ENCODE assay signal across 22 cellular contexts in genomic region chr6:42322676-42323075, GRCh38.
DNase-seq lines count a peak whose midpoint lies in the region; ATAC-seq, FAIRE-seq and TF ChIP-seq lines count a peak whose summit lies in the region.
"Had no signal": no experiment of that assay in that cellular context is flagged by ENCODE, and none has a peak within 500 bp of the region (broad histone marks: within the 10 kb centered on the region; RNA-seq: fewer than 3 reads in every experiment).

No MANE protein-coding gene starts in this region.

- H3K9me2 ChIP-seq in SK-N-SH (no peaks in the 10 kb centered on the region), PC-3 (replicated peaks; ENCODE audit: low read length) (no peaks in the 10 kb centered on the region)

- no peak overlapping the region for H3K4me3 ChIP-seq in SK-N-SH (ENCODE audit: low read depth in 2 of 2, low read length in 1 of 2)
- H3K4me3 ChIP-seq in PC-3 (ENCODE audit: low read length): no peak overlapping the region
- no peak overlapping the region for H3K4me3 ChIP-seq in osteoblast (ENCODE audit: insufficient read depth, low read length)
- H3K4me3 ChIP-seq: BLaER1 treated with 17β-estradiol and CSF1 and Interleukin-3, amounts not matched to agents 10 nM and 100 nM; esophagus squamous epithelium; skin epidermis; suprapubic skin had no signal

- DNase-seq in SK-N-SH (no peak), PC-3 (no peak), foreskin keratinocyte (no peak), urothelium cell line (ENCODE audit: low spot score) (no peak), osteoblast (ENCODE audit: insufficient read length, low spot score, missing footprints) (no peak), DMS 273 (lab: John Stamatoyannopoulos, UW; ENCODE audit: unreplicated experiment) (no peak)
- DNase-seq: activated CD4-positive, alpha-beta T cell treated with anti-CD3 and anti-CD28 coated beads, Interleukin-2, amount 10 ng/mL, durations not matched to agents 7 days and 5 days; activated CD8-positive, alpha-beta memory T cell treated with anti-CD3 and anti-CD28 coated beads, Interleukin-2, amount 50 U/mL, for 48 hours; amygdala; effector CD4-positive, alpha-beta T cell; esophagus squamous epithelium; Kasumi-1; naive B cell; NCI-H1436 treated with DMSO at 0.1 percent for 48 hours; NCI-H2171; NCI-H748 treated with DMSO at 0.1 percent for 48 hours had no signal

- no peaks in the 10 kb centered on the region for H3K4me1 ChIP-seq in SK-N-SH (ENCODE audit: control insufficient read depth in 1 of 2, insufficient read depth in 2 of 2, low read depth in 1 of 2, low read length in 1 of 2)
- H3K4me1 ChIP-seq in PC-3 (ENCODE audit: insufficient read depth, low read length): peaks cover 50% of the 10 kb centered on the region
- H3K4me1 ChIP-seq in foreskin keratinocyte: peaks cover 42% of the 10 kb centered on the region
- H3K4me1 ChIP-seq in osteoblast (ENCODE audit: insufficient read depth, low read length): no peaks in the 10 kb centered on the region

- ATAC-seq in SK-N-SH treated with all-trans-retinoic acid at 6 μM for 48 hours (no peak), PC-3 (no peak), foreskin keratinocyte (no peak), HG03139 (IDR thresholded peaks at IDR 0.05; ENCODE audit: unreplicated experiment) (no peak)

- no peak for FAIRE-seq in urothelium cell line (lab: Jason Lieb, UNC)
- FAIRE-seq: RCC 7860 had no signal

- intact Hi-C loops in PC-3 (cut with micrococcal nuclease): no loop called here

- CTCF ChIA-PET in SK-N-SH (lab: Yijun Ruan, JAX): no interaction called here
- CTCF ChIA-PET in PC-3 (lab: Charles Lee): no interaction called here

- TF ChIP-seq CTCF in SK-N-SH (IDR thresholded peaks at IDR 0.05) (peak; percentile 17; the same call in 1 of the 2 replicates), PC-3 (conservative IDR thresholded peaks at IDR 0.05; ENCODE audit: low read depth, low read length) (peak; percentile 41; the same call in 1 of the 2 replicates), foreskin keratinocyte (conservative IDR thresholded peaks at IDR 0.05) (peak; percentile 9), osteoblast (IDR thresholded peaks at IDR 0.05; ENCODE audit: extremely low read depth, low read depth, low read length) (no peak)

- no peak for TF ChIP-seq EP300 in SK-N-SH (IDR thresholded peaks at IDR 0.05; ENCODE audit: borderline replicate concordance in 1 of 2, low read depth in 1 of 2, low read length in 1 of 2)

- H3K27me3 ChIP-seq in SK-N-SH (ENCODE audit: insufficient read depth) (no peaks in the 10 kb centered on the region), PC-3 (ENCODE audit: low read length) (no peaks in the 10 kb centered on the region), foreskin keratinocyte (no peaks in the 10 kb centered on the region), osteoblast (ENCODE audit: insufficient read depth, low read length) (no peaks in the 10 kb centered on the region)
- H3K27me3 ChIP-seq: BLaER1 treated with 17β-estradiol and CSF1 and Interleukin-3, amounts not matched to agents 10 nM and 100 nM; esophagus squamous epithelium; suprapubic skin had no signal

- H3K9ac ChIP-seq in SK-N-SH: no peak overlapping the region
- no peak overlapping the region for H3K9ac ChIP-seq in PC-3 (ENCODE audit: low read length)
- H3K9ac ChIP-seq: BLaER1 treated with 17β-estradiol and CSF1 and Interleukin-3, amounts not matched to agents 10 nM and 100 nM had no signal

- no peak overlapping the region for H3K27ac ChIP-seq in SK-N-SH (ENCODE audit: low read depth in 2 of 2, low read length in 1 of 2)
- no peak overlapping the region for H3K27ac ChIP-seq in PC-3 (ENCODE audit: low read length)
- no peak overlapping the region for H3K27ac ChIP-seq in foreskin keratinocyte
- H3K27ac ChIP-seq in osteoblast (ENCODE audit: low read depth, low read length): no peak overlapping the region
- H3K27ac ChIP-seq: BLaER1 treated with 17β-estradiol and CSF1 and Interleukin-3, amounts not matched to agents 10 nM and 100 nM; esophagus squamous epithelium; skin epidermis; suprapubic skin had no signal

- H3F3A ChIP-seq in SK-N-SH (replicated peaks; ENCODE audit: insufficient read depth) (peaks cover 4% of the 10 kb centered on the region), PC-3 (ENCODE audit: low read length, unreplicated experiment) (no peaks in the 10 kb centered on the region)

- peaks cover 6% of the 10 kb centered on the region for H3K9me3 ChIP-seq in SK-N-SH
- H3K9me3 ChIP-seq in PC-3 (ENCODE audit: low read length): no peaks in the 10 kb centered on the region
- H3K9me3 ChIP-seq in osteoblast (ENCODE audit: low read depth, low read length): no peaks in the 10 kb centered on the region
- H3K9me3 ChIP-seq: esophagus squamous epithelium, suprapubic skin had no signal

- no TSS peak for BruUV-seq in PC-3 (replicated peaks; lab: Mats Ljungman, UMichigan)

- H3K4me2 ChIP-seq in SK-N-SH: no peak overlapping the region
- H3K4me2 ChIP-seq in PC-3 (ENCODE audit: low read length): no peak overlapping the region
- no peak overlapping the region for H3K4me2 ChIP-seq in osteoblast (ENCODE audit: insufficient read depth, low read length)
- H3K4me2 ChIP-seq: BLaER1 treated with 17β-estradiol and CSF1 and Interleukin-3, amounts not matched to agents 10 nM and 100 nM had no signal

- H4K20me1 ChIP-seq in SK-N-SH (ENCODE audit: insufficient read depth): no peaks in the 10 kb centered on the region
- no peaks in the 10 kb centered on the region for H4K20me1 ChIP-seq in PC-3 (ENCODE audit: low read length)
- H4K20me1 ChIP-seq in osteoblast (ENCODE audit: insufficient read depth, low read length): no peaks in the 10 kb centered on the region

- H3K79me2 ChIP-seq in SK-N-SH (ENCODE audit: insufficient read depth) (0 out of 2 replicates have a peak, but pooled peaks cover 3% of the 10 kb centered on the region), PC-3 (ENCODE audit: low read length) (peaks cover 75% of the 10 kb centered on the region), osteoblast (ENCODE audit: insufficient read depth, low read length) (peaks cover 16% of the 10 kb centered on the region)

- WGBS in SK-N-SH (ENCODE audit: low lambda C conversion rate): 100% methylated on average over 2 of the region's 2 CpGs

- peaks cover 0 to 9% of the 10 kb centered on the region in 2 experiments for H3K36me3 ChIP-seq in SK-N-SH (replicated peaks in 1 of 2; ENCODE audit: control insufficient read depth in 1 of 2, insufficient read depth in 2 of 2, low read length in 1 of 2)
- no peaks in the 10 kb centered on the region for H3K36me3 ChIP-seq in PC-3 (ENCODE audit: low read depth, low read length)
- H3K36me3 ChIP-seq in osteoblast (ENCODE audit: insufficient read depth, low read length): no peaks in the 10 kb centered on the region
- H3K36me3 ChIP-seq: esophagus squamous epithelium, suprapubic skin had no signal

- H2AFZ ChIP-seq in SK-N-SH (ENCODE audit: low read depth) (no peak overlapping the region), PC-3 (ENCODE audit: low read length) (no peak overlapping the region), osteoblast (ENCODE audit: low read length) (no peak overlapping the region)

- TF ChIP-seq RAD21 in SK-N-SH (IDR thresholded peaks at IDR 0.05; ENCODE audit: low read length): no peak

- POLR2A ChIA-PET in SK-N-SH (lab: Yijun Ruan, JAX): no interaction called here
- POLR2A ChIA-PET in PC-3 (lab: Charles Lee; ENCODE audit: unreplicated experiment): no interaction called here

TF ChIP-seq in SK-N-SH, 30 proteins besides CTCF, POLR2A, EP300 and RAD21 (continues in another document):
- no peak for TF ChIP-seq SIN3A (IDR thresholded peaks at IDR 0.05; ENCODE audit: borderline replicate concordance, low read depth, low read length)
- no peak for TF ChIP-seq YY1 (IDR thresholded peaks at IDR 0.05; ENCODE audit: low read depth)
- no peak for TF ChIP-seq POLR2AphosphoS5 (IDR thresholded peaks at IDR 0.05; ENCODE audit: low read depth, low read length)

TF ChIP-seq in SK-N-SH treated with all-trans-retinoic acid at 6 μM for 48 hours, 23 proteins besides CTCF, POLR2A, EP300 and RAD21 (continues in another document):
- TF ChIP-seq ZC3H10 (CRISPR knock-in tag; IDR thresholded peaks at IDR 0.05) (no peak), TSHZ2 (CRISPR knock-in tag; IDR thresholded peaks at IDR 0.05) (no peak), TOX (CRISPR knock-in tag; IDR thresholded peaks at IDR 0.05; ENCODE audit: borderline replicate concordance) (no peak), TCF4 (CRISPR knock-in tag; IDR thresholded peaks at IDR 0.05; ENCODE audit: borderline replicate concordance) (no peak), RARB (CRISPR knock-in tag; IDR thresholded peaks at IDR 0.05) (no peak), ESRRG (CRISPR knock-in tag; IDR thresholded peaks at IDR 0.05) (no peak)
- TF ChIP-seq, protein P1, sequence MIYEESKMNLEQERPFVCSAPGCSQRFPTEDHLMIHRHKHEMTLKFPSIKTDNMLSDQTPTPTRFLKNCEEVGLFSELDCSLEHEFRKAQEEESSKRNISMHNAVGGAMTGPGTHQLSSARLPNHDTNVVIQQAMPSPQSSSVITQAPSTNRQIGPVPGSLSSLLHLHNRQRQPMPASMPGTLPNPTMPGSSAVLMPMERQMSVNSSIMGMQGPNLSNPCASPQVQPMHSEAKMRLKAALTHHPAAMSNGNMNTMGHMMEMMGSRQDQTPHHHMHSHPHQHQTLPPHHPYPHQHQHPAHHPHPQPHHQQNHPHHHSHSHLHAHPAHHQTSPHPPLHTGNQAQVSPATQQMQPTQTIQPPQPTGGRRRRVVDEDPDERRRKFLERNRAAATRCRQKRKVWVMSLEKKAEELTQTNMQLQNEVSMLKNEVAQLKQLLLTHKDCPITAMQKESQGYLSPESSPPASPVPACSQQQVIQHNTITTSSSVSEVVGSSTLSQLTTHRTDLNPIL (CRISPR knock-in tag; IDR thresholded peaks at IDR 0.05; ENCODE audit: low read depth): no peak
